ENCODE assay signal across 1 cellular context in genomic region chr9:99807276-99807852, GRCh38.
A peak's percentile ranks its signal among the peaks of the same experiment; 100 is the strongest.
TF ChIP-seq lines count a peak whose summit lies in the region.

No MANE protein-coding gene starts in this region.

TF ChIP-seq in GM12878, 131 proteins besides CTCF, POLR2A, EP300 and RAD21 (continued from another document):
- no peak for TF ChIP-seq USF1 (IDR thresholded peaks at IDR 0.05; ENCODE audit: borderline replicate concordance, extremely low read length, insufficient read depth, low read depth, low read length)
- TF ChIP-seq KAT2A (conservative IDR thresholded peaks at IDR 0.05; ENCODE audit: control insufficient read depth, low read depth, low read length), result no peak
- no peak for TF ChIP-seq ZNF592 (IDR thresholded peaks at IDR 0.05)
- TF ChIP-seq BCL3 (IDR thresholded peaks at IDR 0.05; ENCODE audit: borderline replicate concordance, insufficient read depth, low read depth, low read length, poor library complexity, severe bottlenecking), result no peak
- peak; percentile 67; the same call in 1 of the 2 replicates for TF ChIP-seq YY1 (IDR thresholded peaks at IDR 0.05; ENCODE audit: low read depth, low read length)
- no peak for TF ChIP-seq MYB (IDR thresholded peaks at IDR 0.05; ENCODE audit: borderline replicate concordance, low read depth, low read length)
- TF ChIP-seq CBFB (IDR thresholded peaks at IDR 0.05; ENCODE audit: low read depth), result 0 out of 2 replicates have a peak, but pooled peaks have one; percentile 20
- TF ChIP-seq SMC3 (IDR thresholded peaks at IDR 0.05; ENCODE audit: borderline replicate concordance, low read length), result peak; percentile 81
- TF ChIP-seq PKNOX1 (IDR thresholded peaks at IDR 0.05), result no peak
